ENCODE assay signal across 10 cellular contexts in genomic region chr17:33686171-33686570, GRCh38.
DNase-seq lines count a peak whose midpoint lies in the region; ATAC-seq and TF ChIP-seq lines count a peak whose summit lies in the region.
"Had no signal": no experiment of that assay in that cellular context is flagged by ENCODE, and none has a peak within 500 bp of the region (broad histone marks: within the 10 kb centered on the region; RNA-seq: fewer than 3 reads in every experiment).

No MANE protein-coding gene starts in this region.

- TF ChIP-seq CTCF in HCT116 (IDR thresholded peaks at IDR 0.05 in 2 of 3, conservative IDR thresholded peaks at IDR 0.05 in 1 of 3; ENCODE audit: borderline replicate concordance in 1 of 3, insufficient read depth in 1 of 3, low read depth in 2 of 3, low read length in 2 of 3): peak in 2 of 3 experiments; percentile 41 to 57; a peak in 4 of 6 replicates

- intact Hi-C loops in HCT116 (cut with micrococcal nuclease): no loop called here
- intact Hi-C loops in naive thymus-derived CD4-positive, alpha-beta T cell (cut with micrococcal nuclease): no loop called here

- H3K9me3 Mint-ChIP-seq in activated T-cell treated with anti-CD3 and anti-CD28 coated beads, Interleukin-2, amount 50 U/mL, for 72 hours: no peaks in the 10 kb centered on the region
- H3K9me3 Mint-ChIP-seq in naive thymus-derived CD4-positive, alpha-beta T cell: peaks cover 0 to 3% (median 0%) of the 10 kb centered on the region in 11 donors

- H3K79me2 ChIP-seq in HCT116 (ENCODE audit: insufficient read depth, low read length): no peaks in the 10 kb centered on the region

- no peaks in the 10 kb centered on the region for H3K9me2 ChIP-seq in HCT116 (ENCODE audit: insufficient read depth)

- no peaks in the 10 kb centered on the region for H3K4me1 ChIP-seq in HCT116 (ENCODE audit: control insufficient read depth in 1 of 2, insufficient read depth in 2 of 2, low read length in 2 of 2)
- no peaks in the 10 kb centered on the region for H3K4me1 ChIP-seq in naive thymus-derived CD4-positive, alpha-beta T cell (ENCODE audit: control insufficient read depth in 2 of 2, insufficient read depth in 2 of 2, low read length in 2 of 2)

- no peaks in the 10 kb centered on the region for H3K27me3 ChIP-seq in HCT116 (ENCODE audit: insufficient read depth, low read length)
- no peaks in the 10 kb centered on the region for H3K27me3 ChIP-seq in naive thymus-derived CD4-positive, alpha-beta T cell (ENCODE audit: control insufficient read depth in 2 of 2, insufficient read depth in 2 of 2, low read length in 2 of 2)

- H4K20me1 ChIP-seq in HCT116 (ENCODE audit: insufficient read depth): no peaks in the 10 kb centered on the region

- POLR2A ChIA-PET in HCT116 (lab: Charles Lee): no interaction called here
- POLR2A ChIA-PET in naive thymus-derived CD4-positive, alpha-beta T cell (lab: Charles Lee): no interaction called here

- RAD21 ChIA-PET in HCT116 (lab: Charles Lee; ENCODE audit: low non-redundant PET in 1 of 2, low total read pairs in 2 of 2, uncharacterized antibody in 2 of 2, unreplicated experiment in 2 of 2): no interaction called here

- no peak overlapping the region for H3K4me3 Mint-ChIP-seq in activated T-cell treated with anti-CD3 and anti-CD28 coated beads, Interleukin-2, amount 50 U/mL, for 72 hours
- H3K4me3 Mint-ChIP-seq in naive thymus-derived CD4-positive, alpha-beta T cell: no peak overlapping the region

- no peak overlapping the region for H3K4me3 ChIP-seq in HCT116 (replicated peaks in 1 of 2; ENCODE audit: low read depth in 1 of 2, low read length in 2 of 2)
- no peak overlapping the region for H3K4me3 ChIP-seq in naive thymus-derived CD4-positive, alpha-beta T cell (ENCODE audit: low read length)

- no peak overlapping the region for H2AFZ ChIP-seq in HCT116 (ENCODE audit: low read depth, low read length, poor library complexity, severe bottlenecking)

- CTCF ChIA-PET in HCT116 (lab: Charles Lee): no interaction called here
- CTCF ChIA-PET in naive thymus-derived CD4-positive, alpha-beta T cell (lab: Charles Lee): no interaction called here

- peaks cover 0 to 3% of the 10 kb centered on the region in 2 experiments; a peak in 1 of 4 replicates for H3K9me3 ChIP-seq in HCT116 (ENCODE audit: control insufficient read depth in 1 of 2, insufficient read depth in 1 of 2, low read depth in 1 of 2, low read length in 2 of 2)
- H3K9me3 ChIP-seq in naive thymus-derived CD4-positive, alpha-beta T cell (ENCODE audit: control insufficient read depth in 2 of 3, low read length in 3 of 3): no peaks in the 10 kb centered on the region

- no peak overlapping the region for H3K4me2 ChIP-seq in HCT116 (ENCODE audit: low read length)

- H3K36me3 Mint-ChIP-seq in activated T-cell treated with anti-CD3 and anti-CD28 coated beads, Interleukin-2, amount 50 U/mL, for 72 hours (ENCODE audit: insufficient read depth in 2 of 2): no peaks in the 10 kb centered on the region
- no peaks in the 10 kb centered on the region for H3K36me3 Mint-ChIP-seq in naive thymus-derived CD4-positive, alpha-beta T cell

- no peak overlapping the region for H3K27ac ChIP-seq in HCT116 (ENCODE audit: low read depth, low read length)
- no peak overlapping the region for H3K27ac ChIP-seq in naive thymus-derived CD4-positive, alpha-beta T cell (ENCODE audit: low read depth, low read length)

- H3K36me3 ChIP-seq in HCT116 (ENCODE audit: control insufficient read depth in 1 of 2, insufficient read depth in 2 of 2, low read length in 2 of 2): no peaks in the 10 kb centered on the region
- no peaks in the 10 kb centered on the region for H3K36me3 ChIP-seq in naive thymus-derived CD4-positive, alpha-beta T cell (ENCODE audit: control insufficient read depth in 2 of 3, insufficient read depth in 3 of 3, low read length in 3 of 3)

- TF ChIP-seq POLR2A in HCT116 (IDR thresholded peaks at IDR 0.05; ENCODE audit: borderline replicate concordance, extremely low read depth, insufficient read depth, insufficient read length): no peak

- no peak overlapping the region for H3K9ac ChIP-seq in HCT116 (ENCODE audit: low read length)

- ATAC-seq in HCT116: no peak
- ATAC-seq in activated T-cell treated with anti-CD3 and anti-CD28 coated beads, Interleukin-2, amount 50 U/mL, for 72 hours (replicated peaks in 1 of 2): no peak
- ATAC-seq in naive thymus-derived CD4-positive, alpha-beta T cell: peak; percentile 26

- no TSS peak for BruUV-seq in HCT116 (replicated peaks; lab: Mats Ljungman, UMichigan)

- peak; percentile 28 for DNase-seq in DMS 273 (lab: John Stamatoyannopoulos, UW; ENCODE audit: unreplicated experiment)
- no peak for DNase-seq in DMS 273 treated with DMSO at 0.1 percent for 48 hours (lab: John Stamatoyannopoulos, UW)
- no peak for DNase-seq in HCT116 (ENCODE audit: low read depth, low spot score)
- DNase-seq in activated T-cell treated with anti-CD3 and anti-CD28 coated beads, Interleukin-2, amount 50 U/mL, for 72 hours: peak; percentile 16 to 33
- peak in 1 of 9 donors; percentile 25 for DNase-seq in naive thymus-derived CD4-positive, alpha-beta T cell
- no peak for DNase-seq in NCI-H524 treated with DMSO at 0.1 percent for 48 hours (lab: John Stamatoyannopoulos, UW)
- DNase-seq in NCI-H510A treated with DMSO at 0.1 percent for 48 hours (lab: John Stamatoyannopoulos, UW): no peak
- no peak for DNase-seq in MV-4-11 (lab: John Stamatoyannopoulos, UW)
- DNase-seq: 8988T, NCI-H1105 had no signal

- no peaks in the 10 kb centered on the region for H3K4me1 Mint-ChIP-seq in activated T-cell treated with anti-CD3 and anti-CD28 coated beads, Interleukin-2, amount 50 U/mL, for 72 hours (ENCODE audit: low read depth)
- H3K4me1 Mint-ChIP-seq in naive thymus-derived CD4-positive, alpha-beta T cell: no peaks in the 10 kb centered on the region

- TF ChIP-seq RAD21 in HCT116 (IDR thresholded peaks at IDR 0.05; ENCODE audit: low read depth): no peak

- no peak overlapping the region for H3K27ac Mint-ChIP-seq in activated T-cell treated with anti-CD3 and anti-CD28 coated beads, Interleukin-2, amount 50 U/mL, for 72 hours
- H3K27ac Mint-ChIP-seq in naive thymus-derived CD4-positive, alpha-beta T cell: no peak overlapping the region

- H3K27me3 Mint-ChIP-seq in activated T-cell treated with anti-CD3 and anti-CD28 coated beads, Interleukin-2, amount 50 U/mL, for 72 hours (ENCODE audit: low read depth): peaks cover 5% of the 10 kb centered on the region
- peaks cover 0 to 4% (median 0%) of the 10 kb centered on the region in 5 donors for H3K27me3 Mint-ChIP-seq in naive thymus-derived CD4-positive, alpha-beta T cell

TF ChIP-seq in HCT116, 20 proteins besides CTCF, POLR2A, EP300 and RAD21:
- TF ChIP-seq ELF1 (IDR thresholded peaks at IDR 0.05; ENCODE audit: borderline replicate concordance, low read depth) (no peak), ZNF274 (IDR thresholded peaks at IDR 0.05; ENCODE audit: low read depth, low read length) (no peak), ZBTB33 (IDR thresholded peaks at IDR 0.05; ENCODE audit: extremely low read depth, insufficient replicate concordance, low read length) (no peak), EZH2 (IDR thresholded peaks at IDR 0.05) (no peak), JUND (IDR thresholded peaks at IDR 0.05) (no peak), EZH2phosphoT487 (IDR thresholded peaks at IDR 0.05; ENCODE audit: borderline replicate concordance) (no peak), TCF7L2 (IDR thresholded peaks at IDR 0.05; ENCODE audit: borderline replicate concordance, extremely low read depth, insufficient read depth, insufficient read length) (no peak), SRF (IDR thresholded peaks at IDR 0.05; ENCODE audit: low read depth) (no peak)
- TF ChIP-seq, protein P1, sequence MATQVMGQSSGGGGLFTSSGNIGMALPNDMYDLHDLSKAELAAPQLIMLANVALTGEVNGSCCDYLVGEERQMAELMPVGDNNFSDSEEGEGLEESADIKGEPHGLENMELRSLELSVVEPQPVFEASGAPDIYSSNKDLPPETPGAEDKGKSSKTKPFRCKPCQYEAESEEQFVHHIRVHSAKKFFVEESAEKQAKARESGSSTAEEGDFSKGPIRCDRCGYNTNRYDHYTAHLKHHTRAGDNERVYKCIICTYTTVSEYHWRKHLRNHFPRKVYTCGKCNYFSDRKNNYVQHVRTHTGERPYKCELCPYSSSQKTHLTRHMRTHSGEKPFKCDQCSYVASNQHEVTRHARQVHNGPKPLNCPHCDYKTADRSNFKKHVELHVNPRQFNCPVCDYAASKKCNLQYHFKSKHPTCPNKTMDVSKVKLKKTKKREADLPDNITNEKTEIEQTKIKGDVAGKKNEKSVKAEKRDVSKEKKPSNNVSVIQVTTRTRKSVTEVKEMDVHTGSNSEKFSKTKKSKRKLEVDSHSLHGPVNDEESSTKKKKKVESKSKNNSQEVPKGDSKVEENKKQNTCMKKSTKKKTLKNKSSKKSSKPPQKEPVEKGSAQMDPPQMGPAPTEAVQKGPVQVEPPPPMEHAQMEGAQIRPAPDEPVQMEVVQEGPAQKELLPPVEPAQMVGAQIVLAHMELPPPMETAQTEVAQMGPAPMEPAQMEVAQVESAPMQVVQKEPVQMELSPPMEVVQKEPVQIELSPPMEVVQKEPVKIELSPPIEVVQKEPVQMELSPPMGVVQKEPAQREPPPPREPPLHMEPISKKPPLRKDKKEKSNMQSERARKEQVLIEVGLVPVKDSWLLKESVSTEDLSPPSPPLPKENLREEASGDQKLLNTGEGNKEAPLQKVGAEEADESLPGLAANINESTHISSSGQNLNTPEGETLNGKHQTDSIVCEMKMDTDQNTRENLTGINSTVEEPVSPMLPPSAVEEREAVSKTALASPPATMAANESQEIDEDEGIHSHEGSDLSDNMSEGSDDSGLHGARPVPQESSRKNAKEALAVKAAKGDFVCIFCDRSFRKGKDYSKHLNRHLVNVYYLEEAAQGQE (IDR thresholded peaks at IDR 0.05; ENCODE audit: low read depth): no peak

Comparison
In these comparisons a context has a peak if more than half of its experiments do, and no peak if none do; other contexts are left out.
1. DNase-seq: peak in DMS 273 (single experiment) and activated T-cell treated with anti-CD3 and anti-CD28 coated beads, Interleukin-2, amount 50 U/mL, for 72 hours (2 of 2); none in DMS 273 treated with DMSO at 0.1 percent for 48 hours (single experiment), HCT116 (single experiment), NCI-H524 treated with DMSO at 0.1 percent for 48 hours (single experiment), NCI-H510A treated with DMSO at 0.1 percent for 48 hours (single experiment) and MV-4-11 (single experiment).